In the genomic region with DNA sequence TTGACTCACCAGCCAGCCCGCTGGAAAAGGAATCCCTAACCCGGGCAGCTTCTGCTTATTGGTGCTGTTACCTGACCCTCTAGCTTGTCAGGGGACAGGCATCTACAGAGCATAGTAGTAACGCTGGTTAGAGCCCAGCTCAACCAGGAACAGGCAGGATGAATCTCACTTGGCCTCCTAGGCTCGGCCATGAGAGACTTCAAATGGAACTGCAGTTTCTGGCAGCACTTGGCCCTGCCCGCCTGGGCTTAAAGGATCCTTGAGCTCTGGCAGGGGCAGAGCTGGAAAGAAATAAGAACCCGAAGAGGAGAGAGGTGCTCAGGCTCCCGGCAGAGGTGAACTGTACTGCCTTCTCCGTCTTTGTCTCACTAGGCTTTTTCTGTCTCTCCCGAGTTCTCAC, we compare ENCODE assay signal across 13 cellular contexts.
DNase-seq lines count a peak whose midpoint lies in the region; ATAC-seq lines count a peak whose summit lies in the region.
"Had no signal": no experiment of that assay in that cellular context is flagged by ENCODE, and none has a peak within 500 bp of the region (broad histone marks: within the 10 kb centered on the region; RNA-seq: fewer than 3 reads in every experiment).

No MANE protein-coding gene starts in this region.

- H3K79me2 ChIP-seq in ACC112 (ENCODE audit: control insufficient read depth, insufficient read depth, low read length, unreplicated experiment), result no peaks in the 10 kb centered on the region

- H3K4me3 ChIP-seq in ACC112 (ENCODE audit: low read depth, low read length) (peak overlapping the region; percentile 62), iPS-18a (ENCODE audit: low read length) (peak overlapping the region; percentile 65)
- H3K4me3 ChIP-seq: coronary artery, esophagus muscularis mucosa had no signal

- no peak for ATAC-seq in GM18870 (IDR thresholded peaks at IDR 0.05; ENCODE audit: unreplicated experiment)

- H2AFZ ChIP-seq in ACC112 (ENCODE audit: low read length, unreplicated experiment), result peak overlapping the region; percentile 43

- H3K27ac ChIP-seq in ACC112 (ENCODE audit: low read depth, low read length) (no peak overlapping the region), iPS-18a (ENCODE audit: low read length) (no peak overlapping the region)
- H3K27ac ChIP-seq: coronary artery, esophagus muscularis mucosa had no signal

- H3K27me3 ChIP-seq in ACC112 (ENCODE audit: insufficient read depth, low read length) (peaks cover 94% of the 10 kb centered on the region), iPS-18a (ENCODE audit: control insufficient read depth, insufficient read depth, low read length) (peaks cover 98% of the 10 kb centered on the region)

- DNase-seq in DMS53 treated with DMSO at 0.1 percent for 48 hours (lab: John Stamatoyannopoulos, UW; ENCODE audit: unreplicated experiment), result peak; percentile 34
- peak; percentile 14 for DNase-seq in RKO (ENCODE audit: low spot score)
- no peak for DNase-seq in stimulated activated naive CD4-positive, alpha-beta T cell treated with Interleukin-2 at 50 U/mL for 16 hours (lab: John Stamatoyannopoulos, UW)
- no peak for DNase-seq in stimulated activated CD4-positive, alpha-beta T cell treated with anti-CD3 and anti-CD28 coated beads, Interleukin-1b, Interleukin-23, amount 100 ng/mL, for 48 hours
- DNase-seq: amygdala, NCI-H146, Right ventricle myocardium superior, substantia nigra had no signal

- no peaks in the 10 kb centered on the region for H3K9me3 ChIP-seq in iPS-18a (ENCODE audit: control insufficient read depth, low read depth, low read length)
- H3K9me3 ChIP-seq: esophagus muscularis mucosa had no signal

- H3K36me3 ChIP-seq in ACC112 (ENCODE audit: insufficient read depth, low read length), result no peaks in the 10 kb centered on the region
- H3K36me3 ChIP-seq in iPS-18a (ENCODE audit: control insufficient read depth, low read depth, low read length), result no peaks in the 10 kb centered on the region
- H3K36me3 ChIP-seq: esophagus muscularis mucosa had no signal

- no peak overlapping the region for H3K9ac ChIP-seq in iPS-18a (ENCODE audit: low read length)

- H3K4me1 ChIP-seq in ACC112 (ENCODE audit: control insufficient read depth, insufficient read depth, low read length, unreplicated experiment), result peaks cover 10% of the 10 kb centered on the region
- peaks cover 46% of the 10 kb centered on the region for H3K4me1 ChIP-seq in iPS-18a (ENCODE audit: control insufficient read depth, low read depth, low read length)

Comparison
In these comparisons a context has a peak if more than half of its experiments do, and no peak if none do; other contexts are left out.
1. DNase-seq: peak in DMS53 treated with DMSO at 0.1 percent for 48 hours (single experiment) and RKO (single experiment); none in stimulated activated naive CD4-positive, alpha-beta T cell treated with Interleukin-2 at 50 U/mL for 16 hours (single experiment) and stimulated activated CD4-positive, alpha-beta T cell treated with anti-CD3 and anti-CD28 coated beads, Interleukin-1b, Interleukin-23, amount 100 ng/mL, for 48 hours (single experiment).